ENCODE assay signal across 1 cellular context in the genomic region with DNA sequence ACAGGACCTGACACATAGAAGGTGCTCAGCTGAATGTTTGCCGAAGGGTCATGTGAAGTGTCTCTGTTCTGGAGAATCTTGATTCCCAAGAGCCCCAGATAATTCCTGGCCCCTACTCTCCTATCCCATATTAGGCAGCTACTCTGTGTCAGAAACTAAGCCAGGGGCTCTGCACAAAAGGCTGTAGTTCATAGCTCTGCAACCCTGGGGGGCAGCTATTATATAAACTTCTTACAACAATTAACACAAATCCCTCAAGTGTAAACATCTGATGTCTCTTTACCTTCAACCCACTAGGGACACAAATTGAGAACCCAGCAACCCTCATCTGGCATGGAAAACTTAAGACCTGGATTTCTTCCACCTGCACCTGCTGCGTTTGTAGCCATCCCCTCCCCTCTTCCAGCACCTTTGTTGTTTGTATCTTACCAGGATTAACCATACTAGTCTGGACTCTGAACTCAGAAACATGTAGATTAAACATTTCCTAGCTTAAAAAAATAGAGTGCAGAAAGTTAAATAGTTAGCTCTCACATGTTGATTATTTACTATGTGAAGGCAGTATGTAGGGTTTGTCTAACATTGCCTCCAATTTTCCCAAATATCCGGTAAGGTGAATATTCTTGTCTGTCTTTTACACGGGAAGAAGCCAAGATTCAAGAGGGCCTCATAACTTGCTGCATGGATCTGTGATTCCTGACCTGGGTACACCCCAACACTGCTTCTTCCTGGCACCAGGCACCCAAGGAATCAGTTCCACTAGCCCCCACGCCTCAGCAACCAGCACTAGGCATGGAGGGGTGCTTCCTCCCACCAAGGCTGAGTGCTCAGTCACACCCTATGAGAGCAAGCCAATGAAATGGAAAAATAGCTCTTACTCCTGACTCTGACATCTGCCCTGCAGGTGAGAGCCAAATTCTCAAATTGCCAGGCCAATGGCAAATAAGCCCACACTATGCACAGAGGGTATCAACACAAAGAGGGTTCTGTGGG.
TF ChIP-seq lines count a peak whose summit lies in the region.

No MANE protein-coding gene starts in this region.

TF ChIP-seq in H1, 55 proteins besides CTCF, POLR2A, EP300 and RAD21:
- no peak for TF ChIP-seq SIX5 (IDR thresholded peaks at IDR 0.05; ENCODE audit: low read depth, low read length)
- no peak for TF ChIP-seq JUN (IDR thresholded peaks at IDR 0.05; ENCODE audit: low read depth, low read length)
- no peak for TF ChIP-seq SP2 (IDR thresholded peaks at IDR 0.05; ENCODE audit: low read length)
- no peak for TF ChIP-seq CHD1 (IDR thresholded peaks at IDR 0.05; ENCODE audit: low read depth, low read length)
- no peak for TF ChIP-seq POLR2AphosphoS5 (IDR thresholded peaks at IDR 0.05; ENCODE audit: low read depth, low read length)
- no peak for TF ChIP-seq CBX8 (IDR thresholded peaks at IDR 0.05; ENCODE audit: borderline replicate concordance, low read depth, low read length)
- TF ChIP-seq RBBP5 (IDR thresholded peaks at IDR 0.05; ENCODE audit: borderline replicate concordance, low read depth, low read length) = no peak
- no peak for TF ChIP-seq BRCA1 (IDR thresholded peaks at IDR 0.05; ENCODE audit: low read depth, low read length)
- TF ChIP-seq EGR1 (IDR thresholded peaks at IDR 0.05; ENCODE audit: borderline replicate concordance, low read depth, low read length) = no peak
- TF ChIP-seq RXRA (IDR thresholded peaks at IDR 0.05; ENCODE audit: insufficient read depth, low read depth, low read length) = no peak
- TF ChIP-seq KDM5A (IDR thresholded peaks at IDR 0.05; ENCODE audit: low read length) = no peak
- TF ChIP-seq, protein P1, sequence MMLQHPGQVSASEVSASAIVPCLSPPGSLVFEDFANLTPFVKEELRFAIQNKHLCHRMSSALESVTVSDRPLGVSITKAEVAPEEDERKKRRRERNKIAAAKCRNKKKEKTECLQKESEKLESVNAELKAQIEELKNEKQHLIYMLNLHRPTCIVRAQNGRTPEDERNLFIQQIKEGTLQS (IDR thresholded peaks at IDR 0.05; ENCODE audit: insufficient read depth, low read depth, low read length) = no peak
- TF ChIP-seq CEBPB (IDR thresholded peaks at IDR 0.05; ENCODE audit: low read depth, low read length) = no peak
- TF ChIP-seq CTBP2 (IDR thresholded peaks at IDR 0.05; ENCODE audit: borderline replicate concordance, insufficient read depth, insufficient read length, low read length) = no peak
- TF ChIP-seq JUND (IDR thresholded peaks at IDR 0.05; ENCODE audit: low read length) = no peak
- TF ChIP-seq GABPA (IDR thresholded peaks at IDR 0.05; ENCODE audit: borderline replicate concordance, insufficient read depth, low read length) = no peak
